6 cellular contexts compared by ENCODE assay signal in genomic region chr17:34327595-34327994, GRCh38. TPM values are rescaled to one million over a fixed set of nuclear protein-coding genes. Genes with fewer than 3 reads are reported as not detected.
"Had no signal": no experiment of that assay in that cellular context is flagged by ENCODE, and none has a peak within 500 bp of the region (broad histone marks: within the 10 kb centered on the region; RNA-seq: fewer than 3 reads in every experiment).

No MANE protein-coding gene starts in this region.

RNA-seq across cellular contexts. Expression of gene CCL8, which starts 8.4 kb away (rescaled TPM):
- total RNA-seq: activated CD8-positive, alpha-beta T cell treated with anti-CD3 and anti-CD28 coated beads, Interleukin-2, amount 10 ng/mL, durations not matched to agents 7 days and 5 days; activated naive CD8-positive, alpha-beta T cell treated with anti-CD3 and anti-CD28 coated beads, Interleukin-2, amount 10 ng/mL, durations not matched to agents 7 days and 5 days; SK-MEL-5; WTC11 had no signal

RNA-seq across cellular contexts. Expression of gene CCL13, which starts 28.7 kb away (rescaled TPM):
- total RNA-seq: activated CD8-positive, alpha-beta T cell treated with anti-CD3 and anti-CD28 coated beads, Interleukin-2, amount 10 ng/mL, durations not matched to agents 7 days and 5 days; activated naive CD8-positive, alpha-beta T cell treated with anti-CD3 and anti-CD28 coated beads, Interleukin-2, amount 10 ng/mL, durations not matched to agents 7 days and 5 days; SK-MEL-5; WTC11 had no signal

RNA-seq across cellular contexts. Expression of gene CCL1, which starts 35.4 kb away (rescaled TPM):
- total RNA-seq: activated CD8-positive, alpha-beta T cell treated with anti-CD3 and anti-CD28 coated beads, Interleukin-2, amount 10 ng/mL, durations not matched to agents 7 days and 5 days; activated naive CD8-positive, alpha-beta T cell treated with anti-CD3 and anti-CD28 coated beads, Interleukin-2, amount 10 ng/mL, durations not matched to agents 7 days and 5 days; aorta; breast epithelium; SK-MEL-5; WTC11 had no signal

RNA-seq across cellular contexts. Expression of gene CCL11, which starts 42.1 kb away (rescaled TPM):
- total RNA-seq: activated CD8-positive, alpha-beta T cell treated with anti-CD3 and anti-CD28 coated beads, Interleukin-2, amount 10 ng/mL, durations not matched to agents 7 days and 5 days; activated naive CD8-positive, alpha-beta T cell treated with anti-CD3 and anti-CD28 coated beads, Interleukin-2, amount 10 ng/mL, durations not matched to agents 7 days and 5 days; aorta; SK-MEL-5; WTC11 had no signal

RNA-seq across cellular contexts. Expression of gene CCL7, which starts 57.6 kb away (rescaled TPM):
- total RNA-seq: activated CD8-positive, alpha-beta T cell treated with anti-CD3 and anti-CD28 coated beads, Interleukin-2, amount 10 ng/mL, durations not matched to agents 7 days and 5 days; activated naive CD8-positive, alpha-beta T cell treated with anti-CD3 and anti-CD28 coated beads, Interleukin-2, amount 10 ng/mL, durations not matched to agents 7 days and 5 days; aorta; breast epithelium; SK-MEL-5; WTC11 had no signal
